Comparison of ENCODE assay signal across 9 cellular contexts in the genomic region with DNA sequence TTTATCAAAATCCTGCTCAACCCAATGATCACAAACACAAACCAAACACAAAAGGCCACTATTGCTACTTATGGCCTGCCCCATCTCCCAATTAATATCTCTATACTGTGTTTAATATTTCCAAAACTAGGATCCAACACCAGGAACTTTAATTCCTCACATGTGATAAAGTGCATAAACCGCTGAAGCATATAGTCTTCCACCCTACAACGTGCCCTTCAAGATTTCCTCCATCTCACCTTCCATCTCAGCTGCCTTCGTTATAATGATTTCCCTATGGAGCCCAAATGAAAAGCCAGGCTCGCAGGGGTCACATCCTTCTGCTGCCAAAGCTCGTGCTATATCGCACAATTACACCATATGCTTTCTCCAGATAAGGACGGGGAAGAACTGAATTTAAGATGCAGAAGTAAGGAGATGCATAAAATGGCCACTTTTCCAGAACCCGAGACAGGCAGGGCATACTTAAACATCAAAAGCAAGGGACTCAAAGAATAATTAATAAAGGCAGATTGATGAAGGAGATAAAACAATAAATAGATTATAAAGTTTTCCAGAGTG. TPM values are rescaled to one million over a fixed set of nuclear protein-coding genes. Genes with fewer than 3 reads are reported as not detected.
A peak's percentile ranks its signal among the peaks of the same experiment; 100 is the strongest.
DNase-seq lines count a peak whose midpoint lies in the region; ATAC-seq, FAIRE-seq and TF ChIP-seq lines count a peak whose summit lies in the region.
"Had no signal": no experiment of that assay in that cellular context is flagged by ENCODE, and none has a peak within 500 bp of the region (broad histone marks: within the 10 kb centered on the region; RNA-seq: fewer than 3 reads in every experiment).

No MANE protein-coding gene starts in this region.

- H3K9me3 Mint-ChIP-seq in effector memory CD8-positive, alpha-beta T cell, result no peaks in the 10 kb centered on the region
- no peaks in the 10 kb centered on the region for H3K9me3 Mint-ChIP-seq in stimulated activated memory B cell treated with anti-CD40 and anti-IgM and Interleukin-4, amounts not matched to agents 10 μg/mL and 1 μg/mL and 100 μg/mL, for 72 hours

- H3K9me2 ChIP-seq in DOHH2 (replicated peaks; ENCODE audit: control insufficient read depth, low read length), result no peaks in the 10 kb centered on the region

- H3F3A ChIP-seq in DOHH2 (ENCODE audit: control insufficient read depth, insufficient read depth), result no peaks in the 10 kb centered on the region

- H2AFZ ChIP-seq in neuron (ENCODE audit: low read depth, low read length), result no peak overlapping the region

- peaks cover 3% of the 10 kb centered on the region; the same call in 1 of the 2 replicates for H4K20me1 ChIP-seq in DOHH2 (ENCODE audit: control insufficient read depth, insufficient read depth, low read depth, low read length)

- H3K4me2 ChIP-seq in DOHH2 (ENCODE audit: low read length), result peak overlapping the region; percentile 96

- no peak overlapping the region for H3K27ac Mint-ChIP-seq in effector memory CD8-positive, alpha-beta T cell
- no peak overlapping the region for H3K27ac Mint-ChIP-seq in stimulated activated memory B cell treated with anti-CD40 and anti-IgM and Interleukin-4, amounts not matched to agents 10 μg/mL and 1 μg/mL and 100 μg/mL, for 72 hours

- H3K36me3 Mint-ChIP-seq in effector memory CD8-positive, alpha-beta T cell (ENCODE audit: insufficient read depth), result no peaks in the 10 kb centered on the region
- H3K36me3 Mint-ChIP-seq in stimulated activated memory B cell treated with anti-CD40 and anti-IgM and Interleukin-4, amounts not matched to agents 10 μg/mL and 1 μg/mL and 100 μg/mL, for 72 hours, result no peaks in the 10 kb centered on the region

- TF ChIP-seq POLR2A in adrenal gland (IDR thresholded peaks at IDR 0.05), result no peak

- H3K27me3 Mint-ChIP-seq in effector memory CD8-positive, alpha-beta T cell, result peaks cover 51 to 72% of the 10 kb centered on the region in 2 donors
- H3K27me3 Mint-ChIP-seq in stimulated activated memory B cell treated with anti-CD40 and anti-IgM and Interleukin-4, amounts not matched to agents 10 μg/mL and 1 μg/mL and 100 μg/mL, for 72 hours, result peaks cover 74% of the 10 kb centered on the region

- peaks cover 8 to 11% of the 10 kb centered on the region in 2 donors for H3K4me1 Mint-ChIP-seq in effector memory CD8-positive, alpha-beta T cell (ENCODE audit: low read depth in 2 of 2)
- H3K4me1 Mint-ChIP-seq in stimulated activated memory B cell treated with anti-CD40 and anti-IgM and Interleukin-4, amounts not matched to agents 10 μg/mL and 1 μg/mL and 100 μg/mL, for 72 hours, result peaks cover 19% of the 10 kb centered on the region

- H3K9me3 ChIP-seq in DOHH2 (ENCODE audit: control insufficient read depth, insufficient read depth, low read length) (no peaks in the 10 kb centered on the region), neuron (ENCODE audit: low read length) (peaks cover 4% of the 10 kb centered on the region), adrenal gland (replicated peaks in 1 of 3) (no peaks in the 10 kb centered on the region)

- peaks cover 12% of the 10 kb centered on the region for H3K27me3 ChIP-seq in DOHH2 (ENCODE audit: control insufficient read depth, low read length)
- no peaks in the 10 kb centered on the region for H3K27me3 ChIP-seq in neuron (ENCODE audit: insufficient read depth, low read length)
- no peaks in the 10 kb centered on the region for H3K27me3 ChIP-seq in adrenal gland

- FAIRE-seq in urothelium cell line (lab: Jason Lieb, UNC), result no peak

- intact Hi-C loops in adrenal gland (cut with DNase I), result no loop called here

- no peak overlapping the region for H3K27ac ChIP-seq in DOHH2 (ENCODE audit: low read depth, low read length)
- peak overlapping the region in 1 of 5 donors; percentile 69 for H3K27ac ChIP-seq in adrenal gland

- H3K4me1 ChIP-seq in DOHH2 (ENCODE audit: control insufficient read depth, low read length) (peaks cover 19% of the 10 kb centered on the region), neuron (ENCODE audit: insufficient read depth, low read length) (peaks cover 35% of the 10 kb centered on the region), adrenal gland (replicated peaks in 1 of 2) (peaks cover 7 to 10% of the 10 kb centered on the region in 2 donors)

- H3K36me3 ChIP-seq in DOHH2 (ENCODE audit: control insufficient read depth, low read length) (no peaks in the 10 kb centered on the region), neuron (ENCODE audit: insufficient read depth, low read length) (peaks cover 3% of the 10 kb centered on the region), adrenal gland (replicated peaks in 1 of 2) (no peaks in the 10 kb centered on the region)

- H3K4me3 Mint-ChIP-seq in effector memory CD8-positive, alpha-beta T cell, result peak overlapping the region; percentile 52 to 61
- H3K4me3 Mint-ChIP-seq in stimulated activated memory B cell treated with anti-CD40 and anti-IgM and Interleukin-4, amounts not matched to agents 10 μg/mL and 1 μg/mL and 100 μg/mL, for 72 hours, result no peak overlapping the region

- TF ChIP-seq CTCF in DOHH2 (IDR thresholded peaks at IDR 0.05; ENCODE audit: low read depth, low read length, poor library complexity, severe bottlenecking) (no peak), adrenal gland (IDR thresholded peaks at IDR 0.05) (no peak)

- WGBS in adrenal gland, 4 donors, result 47 to 51% (median 50%) methylated on average over 8 of the region's 8 CpGs

- peak overlapping the region; percentile 96 for H3K4me3 ChIP-seq in DOHH2 (ENCODE audit: low read length)
- peak overlapping the region; percentile 100 for H3K4me3 ChIP-seq in neuron (ENCODE audit: low read length)
- H3K4me3 ChIP-seq in adrenal gland, result peak overlapping the region in 1 of 4 donors; percentile 78

- peak; percentile 7 for DNase-seq in NCI-H1105 (lab: John Stamatoyannopoulos, UW)
- DNase-seq in effector memory CD8-positive, alpha-beta T cell, result no peak
- no peak for DNase-seq in urothelium cell line (ENCODE audit: low spot score)
- no peak for DNase-seq in pons (ENCODE audit: low spot score)
- no peak for DNase-seq in adrenal gland
- DNase-seq: NCI-H1436 had no signal

- no peak for ATAC-seq in effector memory CD8-positive, alpha-beta T cell (replicated peaks)
- ATAC-seq in stimulated activated memory B cell treated with anti-CD40 and anti-IgM and Interleukin-4, amounts not matched to agents 10 μg/mL and 1 μg/mL and 100 μg/mL, for 72 hours, result no peak

- H3K79me2 ChIP-seq in DOHH2 (ENCODE audit: control insufficient read depth, low read length), result peaks cover 58% of the 10 kb centered on the region

RNA-seq across cellular contexts. Expression of a gene that starts 1.8 kb away (rescaled TPM):
- 100 to 1,000 TPM in 1 of 8 donors, 10 to 100 TPM in 7; 31.9 to 101 (median 46.4) TPM for total RNA-seq in adrenal gland
- 10 to 100 TPM in 2 of 3 donors, 1 to 10 TPM in 1; 9.8 to 31.4 (median 16.4) TPM for polyA plus RNA-seq in adrenal gland
